Comparison of ENCODE assay signal across 19 cellular contexts in the genomic region with DNA sequence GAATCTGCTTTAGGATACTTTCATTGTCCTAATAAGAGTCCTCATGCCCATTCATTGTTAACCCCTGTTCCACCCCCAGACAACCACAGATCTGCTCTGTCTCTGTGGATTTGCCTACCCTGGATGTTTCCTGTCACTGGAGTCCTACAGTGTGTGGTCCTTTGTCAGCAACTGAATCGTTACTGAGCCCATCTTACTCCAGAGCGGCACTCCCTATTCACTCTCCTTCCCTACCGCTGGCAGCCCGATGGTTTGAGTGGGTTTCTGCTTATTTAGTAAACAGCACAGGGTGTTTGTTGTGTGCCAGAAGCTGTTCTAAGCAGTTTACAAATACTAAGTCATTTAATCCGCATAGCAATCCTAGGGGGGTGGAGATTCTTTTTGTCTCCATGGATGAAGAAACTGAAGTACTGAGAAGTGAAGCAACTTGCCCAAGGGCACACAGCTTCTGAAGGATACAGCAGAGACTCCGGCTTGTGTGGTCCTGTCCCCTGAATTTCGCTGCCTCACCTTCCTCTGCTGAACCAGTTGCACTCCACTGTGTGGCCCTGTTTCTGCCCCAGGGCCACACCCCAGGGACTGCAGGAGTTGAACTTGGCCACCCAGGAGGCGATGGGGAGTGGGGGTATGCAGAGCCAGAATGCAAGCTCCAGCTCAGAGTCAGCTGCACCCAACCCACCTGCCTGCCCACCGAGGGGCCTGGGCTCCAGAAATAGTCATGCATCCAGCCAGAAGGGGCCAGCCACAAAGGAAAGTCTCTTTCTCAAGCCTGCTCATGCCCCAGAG. TPM values are rescaled to one million over a fixed set of nuclear protein-coding genes. Genes with fewer than 3 reads are reported as not detected.
DNase-seq lines count a peak whose midpoint lies in the region; ATAC-seq and TF ChIP-seq lines count a peak whose summit lies in the region.
"Had no signal": no experiment of that assay in that cellular context is flagged by ENCODE, and none has a peak within 500 bp of the region (broad histone marks: within the 10 kb centered on the region; RNA-seq: fewer than 3 reads in every experiment).

No MANE protein-coding gene starts in this region.

- no peaks in the 10 kb centered on the region; the same call in 1 of the 2 replicates for H3K4me1 ChIP-seq in SJCRH30
- H3K4me1 ChIP-seq in esophagus squamous epithelium = peaks cover 47 to 74% (median 49%) of the 10 kb centered on the region in 3 donors
- H3K4me1 ChIP-seq in spleen = no peaks in the 10 kb centered on the region
- no peaks in the 10 kb centered on the region for H3K4me1 ChIP-seq in adrenal gland (replicated peaks in 1 of 2)

- intact Hi-C loops in esophagus squamous epithelium (cut with DNase I) (no loop called here), spleen (cut with DNase I; ENCODE audit: low total_unique reads) (no loop called here), adrenal gland (cut with DNase I) (no loop called here)

- no peak for TF ChIP-seq POLR2A in esophagus squamous epithelium (IDR thresholded peaks at IDR 0.05)
- no peak for TF ChIP-seq POLR2A in spleen (IDR thresholded peaks at IDR 0.05)
- TF ChIP-seq POLR2A in adrenal gland (IDR thresholded peaks at IDR 0.05) = no peak

- H3K27ac ChIP-seq in SJCRH30 = peak overlapping the region; percentile 36; the same call in 1 of the 2 replicates
- peak overlapping the region; percentile 59 to 90 (median 84) for H3K27ac ChIP-seq in esophagus squamous epithelium
- no peak overlapping the region for H3K27ac ChIP-seq in spleen
- H3K27ac ChIP-seq in adrenal gland = no peak overlapping the region
- H3K27ac ChIP-seq: 22Rv1, GM23248 had no signal

- no peaks in the 10 kb centered on the region for H3K9me3 ChIP-seq in SJCRH30 (replicated peaks)
- no peaks in the 10 kb centered on the region for H3K9me3 ChIP-seq in esophagus squamous epithelium
- no peaks in the 10 kb centered on the region for H3K9me3 ChIP-seq in spleen
- no peaks in the 10 kb centered on the region for H3K9me3 ChIP-seq in adrenal gland (replicated peaks in 1 of 3)

- H3K27me3 ChIP-seq in SJCRH30 (no peaks in the 10 kb centered on the region; the same call in 1 of the 2 replicates), esophagus squamous epithelium (peaks cover 0 to 6% (median 0%) of the 10 kb centered on the region in 4 donors), spleen (replicated peaks in 1 of 7) (peaks cover 0 to 3% (median 0%) of the 10 kb centered on the region in 7 donors), adrenal gland (no peaks in the 10 kb centered on the region)

- 33 to 39% methylated on average over 7 to 8 of the region's 9 CpGs for WGBS in esophagus squamous epithelium, 2 donors
- 68 to 76% (median 70%) methylated on average over 7 to 9 of the region's 9 CpGs for WGBS in spleen, 5 donors
- 71 to 87% (median 76%) methylated on average over 9 of the region's 9 CpGs for WGBS in adrenal gland, 4 donors

- ATAC-seq in GM19324 (IDR thresholded peaks at IDR 0.05; ENCODE audit: low FRiP score, unreplicated experiment) = no peak
- no peak for ATAC-seq in HG03159 (IDR thresholded peaks at IDR 0.05; ENCODE audit: unreplicated experiment)
- ATAC-seq: HCT116 had no signal

- H3K36me3 ChIP-seq in SJCRH30 (no peaks in the 10 kb centered on the region), esophagus squamous epithelium (no peaks in the 10 kb centered on the region), spleen (no peaks in the 10 kb centered on the region), adrenal gland (replicated peaks in 1 of 2) (no peaks in the 10 kb centered on the region)

- peak; percentile 39 for DNase-seq in activated effector memory CD4-positive, alpha-beta T cell treated with anti-CD3 and anti-CD28 coated beads, Interleukin-2, amount 50 U/mL, for 16 hours
- DNase-seq in activated effector memory CD4-positive, alpha-beta T cell treated with Interleukin-2 at 50 U/mL for 16 hours = no peak
- peak; percentile 51 to 63 for DNase-seq in SJCRH30
- no peak for DNase-seq in esophagus squamous epithelium (lab: John Stamatoyannopoulos, UW)
- peak; percentile 28 for DNase-seq in spleen
- DNase-seq in adrenal gland = no peak
- DNase-seq: AML-193, DND-41, GM23248, NCI-H1105 treated with DMSO at 0.1 percent for 48 hours, NCI-H1694, NCI-H2081 treated with DMSO at 0.1 percent for 48 hours, SHP77 treated with DMSO at 0.1 percent for 48 hours had no signal

- TF ChIP-seq CTCF in esophagus squamous epithelium (IDR thresholded peaks at IDR 0.05) (no peak), spleen (IDR thresholded peaks at IDR 0.05 in 8 of 11, conservative IDR thresholded peaks at IDR 0.05 in 3 of 11) (no peak), adrenal gland (IDR thresholded peaks at IDR 0.05) (no peak)

- H3K4me3 ChIP-seq in SJCRH30 = no peak overlapping the region
- no peak overlapping the region for H3K4me3 ChIP-seq in esophagus squamous epithelium
- H3K4me3 ChIP-seq in spleen = no peak overlapping the region
- no peak overlapping the region for H3K4me3 ChIP-seq in adrenal gland
- H3K4me3 ChIP-seq: GM23248, K562 had no signal

RNA-seq across cellular contexts. Expression of gene SLC6A1, which starts 56.5 kb away (rescaled TPM):
- total RNA-seq in SJCRH30 (2014; rRNA removed; shearing (Covaris generic)) = not detected in 2 replicates
- total RNA-seq in esophagus squamous epithelium (10 to 100 TPM in 3 of 4 donors, 1 to 10 TPM in 1; 8.6 to 34.4 (median 22.3) TPM), spleen (1 to 10 TPM in 5 of 7 donors, under 1 TPM in 2; 0.20 to 3.0 (median 1.2) TPM), adrenal gland (1 to 10 TPM in 2 of 8 donors, under 1 TPM in 6; 0.06 to 1.3 (median 0.34) TPM)
- polyA plus RNA-seq in spleen (under 1 TPM; 0.11 to 0.45 (median 0.13) TPM), adrenal gland (1 to 10 TPM; 1.5 to 1.8 (median 1.5) TPM)
- total RNA-seq: GM23248, K562, NCI-H460 had no signal
- polyA plus RNA-seq: GM23248, K562 had no signal

Comparison
In these comparisons a context has a peak if more than half of its experiments do, and no peak if none do; other contexts are left out.
1. DNase-seq: peak in activated effector memory CD4-positive, alpha-beta T cell treated with anti-CD3 and anti-CD28 coated beads, Interleukin-2, amount 50 U/mL, for 16 hours (single experiment), SJCRH30 (2 of 2) and spleen (single experiment); none in activated effector memory CD4-positive, alpha-beta T cell treated with Interleukin-2 at 50 U/mL for 16 hours (single experiment), esophagus squamous epithelium (single experiment) and adrenal gland (0 of 7).
2. H3K27ac ChIP-seq: peak in SJCRH30 (single experiment) and esophagus squamous epithelium (4 of 4); none in spleen (0 of 8) and adrenal gland (0 of 5).